Comparison of ENCODE assay signal across 9 cellular contexts in genomic region chr2:43131051-43131889, GRCh38.
DNase-seq lines count a peak whose midpoint lies in the region; ATAC-seq and TF ChIP-seq lines count a peak whose summit lies in the region.
"Had no signal": no experiment of that assay in that cellular context is flagged by ENCODE, and none has a peak within 500 bp of the region (broad histone marks: within the 10 kb centered on the region; RNA-seq: fewer than 3 reads in every experiment).

No MANE protein-coding gene starts in this region.

- H3K4me3 ChIP-seq in CD8-positive, alpha-beta memory T cell (ENCODE audit: low read length): peak overlapping the region; percentile 60
- H3K4me3 ChIP-seq in coronary artery: no peak overlapping the region
- H3K4me3 ChIP-seq in lung: no peak overlapping the region
- H3K4me3 ChIP-seq: SK-N-MC had no signal

- ATAC-seq in GM21515 (IDR thresholded peaks at IDR 0.05; ENCODE audit: unreplicated experiment) (peak; percentile 46), lung (ENCODE audit: insufficient read depth, low FRiP score) (peak; percentile 50), HG03025 (IDR thresholded peaks at IDR 0.05; ENCODE audit: low FRiP score, unreplicated experiment) (no peak)

- WGBS in lung, 2 donors: 20 to 36% methylated on average over 18 of the region's 18 CpGs

- peak overlapping the region; percentile 84 for H3K27ac ChIP-seq in CD8-positive, alpha-beta memory T cell (ENCODE audit: low read depth, low read length)
- peak overlapping the region; percentile 35 to 73 for H3K27ac ChIP-seq in coronary artery
- H3K27ac ChIP-seq in lung (ENCODE audit: low read depth in 1 of 2, low read length in 1 of 2): peak overlapping the region; percentile 5 to 86
- H3K27ac ChIP-seq: SK-N-MC had no signal

- H3K36me3 Mint-ChIP-seq in CD8-positive, alpha-beta memory T cell: no peaks in the 10 kb centered on the region

- H3K36me3 ChIP-seq in CD8-positive, alpha-beta memory T cell (ENCODE audit: insufficient read depth, low read length): no peaks in the 10 kb centered on the region
- H3K36me3 ChIP-seq in lung (ENCODE audit: control insufficient read depth in 2 of 2, insufficient read depth in 2 of 2, low read length in 2 of 2): no peaks in the 10 kb centered on the region

- peaks cover 83 to 92% (median 90%) of the 10 kb centered on the region in 3 donors for H3K4me1 Mint-ChIP-seq in CD8-positive, alpha-beta memory T cell

- no peaks in the 10 kb centered on the region for H3K9me3 ChIP-seq in CD8-positive, alpha-beta memory T cell (ENCODE audit: low read length)
- H3K9me3 ChIP-seq in lung (ENCODE audit: control insufficient read depth in 2 of 2, insufficient read depth in 1 of 2, low read length in 1 of 2): no peaks in the 10 kb centered on the region

- no peaks in the 10 kb centered on the region for H3K9me3 Mint-ChIP-seq in CD8-positive, alpha-beta memory T cell

- TF ChIP-seq CTCF in coronary artery (IDR thresholded peaks at IDR 0.05): no peak
- TF ChIP-seq CTCF in lung (IDR thresholded peaks at IDR 0.05; ENCODE audit: control extremely low read depth, extremely low read depth): peak; percentile 34

- peak overlapping the region; percentile 38 to 85 (median 64) for H3K4me3 Mint-ChIP-seq in CD8-positive, alpha-beta memory T cell

- no peaks in the 10 kb centered on the region for H3K27me3 ChIP-seq in CD8-positive, alpha-beta memory T cell (ENCODE audit: insufficient read depth, low read length, poor library complexity, severe bottlenecking)
- H3K27me3 ChIP-seq in lung (ENCODE audit: control insufficient read depth, insufficient read depth): no peaks in the 10 kb centered on the region

- peak overlapping the region; percentile 91 to 100 (median 100) for H3K27ac Mint-ChIP-seq in CD8-positive, alpha-beta memory T cell

- peaks cover 0 to 1% of the 10 kb centered on the region in 2 donors for H3K27me3 Mint-ChIP-seq in CD8-positive, alpha-beta memory T cell

- POLR2A ChIA-PET in CD8-positive, alpha-beta memory T cell (lab: Charles Lee): interaction anchor here (0.6 to 14.8 kb wide), 5 partner anchors 17 to 92 kb away, joined by 3 to 590 read pairs (median 4); partner anchors contain the start of gene ZFP36L2

- CTCF ChIA-PET in CD8-positive, alpha-beta memory T cell (lab: Charles Lee): interaction anchor here (0.6 to 21.7 kb wide), 5 partner anchors 9 to 353 kb away, joined by 3 to 820 read pairs (median 47); partner anchors contain the start of gene ZFP36L2

- peaks cover 91% of the 10 kb centered on the region for H3K4me1 ChIP-seq in CD8-positive, alpha-beta memory T cell (ENCODE audit: insufficient read depth, low read length)
- peaks cover 0 to 35% of the 10 kb centered on the region in 2 donors for H3K4me1 ChIP-seq in lung (ENCODE audit: control insufficient read depth in 2 of 2, insufficient read depth in 2 of 2, low read length in 2 of 2)

- peak; percentile 74 to 96 (median 88) for DNase-seq in CD8-positive, alpha-beta memory T cell
- DNase-seq in MV-4-11 (lab: John Stamatoyannopoulos, UW): peak; percentile 93
- DNase-seq in activated CD4-positive, alpha-beta T cell treated with anti-CD3 and anti-CD28 coated beads for 48 hours: peak; percentile 81
- no peak for DNase-seq in coronary artery (ENCODE audit: low spot score)
- DNase-seq in lung (ENCODE audit: low spot score): peak; percentile 71
- peak; percentile 58 to 67 for DNase-seq in stimulated activated CD8-positive, alpha-beta memory T cell treated with anti-CD3 and anti-CD28 coated beads, Interleukin-15, amount 100 ng/mL, for 4 hours (ENCODE audit: low read depth in 2 of 2)
